15 cellular contexts compared by ENCODE assay signal in genomic region chr5:41418220-41419031, GRCh38.
A peak's percentile ranks its signal among the peaks of the same experiment; 100 is the strongest.
DNase-seq lines count a peak whose midpoint lies in the region; ATAC-seq, FAIRE-seq and TF ChIP-seq lines count a peak whose summit lies in the region.
"Had no signal": no experiment of that assay in that cellular context is flagged by ENCODE, and none has a peak within 500 bp of the region (broad histone marks: within the 10 kb centered on the region; RNA-seq: fewer than 3 reads in every experiment).

No MANE protein-coding gene starts in this region.

- no peak overlapping the region for H3K4me3 ChIP-seq in ACC112 (ENCODE audit: low read depth, low read length)
- H3K4me3 ChIP-seq in mammary epithelial cell (replicated peaks in 1 of 3; ENCODE audit: insufficient read depth in 1 of 3, low read depth in 2 of 3, low read length in 3 of 3) = no peak overlapping the region
- H3K4me3 ChIP-seq: adrenal gland, dorsolateral prefrontal cortex, lung, ovary, tibial nerve had no signal

- CTCF ChIA-PET in mammary epithelial cell (lab: Charles Lee; ENCODE audit: low non-redundant PET) = no interaction called here

- peak overlapping the region; percentile 29 for H3K4me2 ChIP-seq in mammary epithelial cell (ENCODE audit: insufficient read depth, low read depth, low read length)

- no TSS peak for BruUV-seq in mammary epithelial cell (replicated peaks; lab: Mats Ljungman, UMichigan)

- peak overlapping the region; percentile 77 for H2AFZ ChIP-seq in ACC112 (ENCODE audit: low read length, unreplicated experiment)
- H2AFZ ChIP-seq in mammary epithelial cell (ENCODE audit: low read depth, low read length) = peak overlapping the region; percentile 17

- peak; percentile 42 for DNase-seq in HTR-8/SVneo (ENCODE audit: insufficient read length, low spot score)
- peak; percentile 70 for DNase-seq in mammary epithelial cell
- DNase-seq in iris pigment epithelial cell (ENCODE audit: low read depth) = peak; percentile 58
- DNase-seq in SIG-M5 (lab: John Stamatoyannopoulos, UW) = no peak
- no peak for DNase-seq in NCI-H1436 (lab: John Stamatoyannopoulos, UW)
- DNase-seq: activated T-cell treated with anti-CD3 and anti-CD28 coated beads, Interleukin-2, amount 50 U/mL, for 24 hours; DMS53; dorsolateral prefrontal cortex; ovary had no signal

- intact Hi-C loops in mammary epithelial cell (cut with micrococcal nuclease) = no loop called here

- FAIRE-seq in HTR-8/SVneo (lab: Jason Lieb, UNC) = peak; percentile 23

- H3K27me3 ChIP-seq in ACC112 (ENCODE audit: insufficient read depth, low read length) (no peaks in the 10 kb centered on the region), mammary epithelial cell (ENCODE audit: insufficient read depth, low read length) (no peaks in the 10 kb centered on the region)
- H3K27me3 ChIP-seq: adrenal gland, dorsolateral prefrontal cortex, ovary, tibial nerve had no signal

- H3K36me3 ChIP-seq in ACC112 (ENCODE audit: insufficient read depth, low read length) = no peaks in the 10 kb centered on the region
- H3K36me3 ChIP-seq in mammary epithelial cell (ENCODE audit: insufficient read depth, low read length) = no peaks in the 10 kb centered on the region
- H3K36me3 ChIP-seq: adrenal gland, ovary, tibial nerve had no signal

- 45% methylated on average over 2 of the region's 2 CpGs for WGBS in mammary epithelial cell (ENCODE audit: low coverage, missing lambda C conversion rate)

- H3K79me2 ChIP-seq in ACC112 (ENCODE audit: control insufficient read depth, insufficient read depth, low read length, unreplicated experiment) (no peaks in the 10 kb centered on the region), mammary epithelial cell (ENCODE audit: insufficient read depth, low read length) (no peaks in the 10 kb centered on the region)

- TF ChIP-seq CTCF in mammary epithelial cell (conservative IDR thresholded peaks at IDR 0.05 in 1 of 2, IDR thresholded peaks at IDR 0.05 in 1 of 2; ENCODE audit: extremely low read depth in 1 of 2, insufficient read depth in 1 of 2, low read depth in 1 of 2, low read length in 2 of 2) = no peak

- no peak overlapping the region for H3K9ac ChIP-seq in mammary epithelial cell (ENCODE audit: insufficient read depth, low read length)

- dilution Hi-C loops in mammary epithelial cell (cut with HindIII; ENCODE audit: low sequenced_read_pairs) = no loop called here

- no peaks in the 10 kb centered on the region for H3K9me3 ChIP-seq in mammary epithelial cell (replicated peaks; ENCODE audit: insufficient read depth, low read length)
- H3K9me3 ChIP-seq: adrenal gland, ovary, tibial nerve had no signal

- H3K4me1 ChIP-seq in ACC112 (ENCODE audit: control insufficient read depth, insufficient read depth, low read length, unreplicated experiment) (peaks cover 38% of the 10 kb centered on the region), mammary epithelial cell (ENCODE audit: insufficient read depth, low read length) (peaks cover 33% of the 10 kb centered on the region)
- H3K4me1 ChIP-seq: tibial nerve had no signal

- H3K27ac ChIP-seq in ACC112 (ENCODE audit: low read depth, low read length) = peak overlapping the region; percentile 43
- peak overlapping the region; percentile 50 for H3K27ac ChIP-seq in mammary epithelial cell (ENCODE audit: insufficient read depth, low read depth, low read length)
- H3K27ac ChIP-seq: dorsolateral prefrontal cortex, tibial nerve had no signal

- no peaks in the 10 kb centered on the region for H4K20me1 ChIP-seq in mammary epithelial cell (ENCODE audit: insufficient read depth, low read length)

- in situ Hi-C loops in mammary epithelial cell (cut with MboI; ENCODE audit: low sequenced_read_pairs in 2 of 2) = no loop called here

- ATAC-seq in HG03280 (IDR thresholded peaks at IDR 0.05; ENCODE audit: unreplicated experiment) = no peak
- no peak for ATAC-seq in HG02642 (IDR thresholded peaks at IDR 0.05; ENCODE audit: poor library complexity, unreplicated experiment)

Comparison
In these comparisons a context has a peak if more than half of its experiments do, and no peak if none do; other contexts are left out.
1. DNase-seq: peak in HTR-8/SVneo (single experiment), mammary epithelial cell (single experiment) and iris pigment epithelial cell (single experiment); none in SIG-M5 (single experiment) and NCI-H1436 (single experiment).